In genomic region chr5:84696651-84697050, GRCh38 we compare ENCODE assay signal across 30 cellular contexts.
A peak's percentile ranks its signal among the peaks of the same experiment; 100 is the strongest.
DNase-seq lines count a peak whose midpoint lies in the region; ATAC-seq and TF ChIP-seq lines count a peak whose summit lies in the region.
"Had no signal": no experiment of that assay in that cellular context is flagged by ENCODE, and none has a peak within 500 bp of the region (broad histone marks: within the 10 kb centered on the region; RNA-seq: fewer than 3 reads in every experiment).

No MANE protein-coding gene starts in this region.

- H3K27ac Mint-ChIP-seq in CD4-positive, alpha-beta memory T cell = no peak overlapping the region
- H3K27ac Mint-ChIP-seq in neural progenitor cell = no peak overlapping the region
- H3K27ac Mint-ChIP-seq: activated naive CD4-positive, alpha-beta T cell treated with anti-CD3 and anti-CD28 coated beads, Interleukin-2, amount 50 U/mL, for 24 hours; activated T-helper 2 cell treated with anti-CD3 and anti-CD28 coated beads, Interferon-gamma antibody, Interleukin-2, Interleukin-4, amounts not matched to agents 10 μg/mL and 5 μg/mL and 100 μg/mL, durations not matched to agents 14 hours and 24 hours and 36 hours; CD8-positive, alpha-beta T cell; dendritic cell treated with granulocyte-macrophage colony-stimulating factor and Interleukin-4, amounts not matched to agents 40 ng/mL and 50 ng/mL, for 4 days; nephron progenitor cell; T-cell had no signal

- H3K27me3 ChIP-seq in AG04450 (ENCODE audit: control insufficient read depth, insufficient read depth, low read length) (no peaks in the 10 kb centered on the region), RWPE2 (ENCODE audit: insufficient read depth, poor library complexity, severe bottlenecking) (no peaks in the 10 kb centered on the region), neural progenitor cell (no peaks in the 10 kb centered on the region)
- no peaks in the 10 kb centered on the region for H3K27me3 ChIP-seq in CD4-positive, alpha-beta memory T cell (ENCODE audit: insufficient read depth, low read length)
- H3K27me3 ChIP-seq: pancreas, Peyer's patch, stomach, tibial artery had no signal

- no peaks in the 10 kb centered on the region; the same call in 1 of the 2 replicates for H3K36me3 ChIP-seq in RWPE2 (ENCODE audit: low read depth)
- no peaks in the 10 kb centered on the region for H3K36me3 ChIP-seq in CD4-positive, alpha-beta memory T cell (ENCODE audit: insufficient read depth, low read length)
- no peaks in the 10 kb centered on the region for H3K36me3 ChIP-seq in neural progenitor cell
- H3K36me3 ChIP-seq: lower lobe of right lung, pancreas, Peyer's patch, stomach, tibial artery had no signal

- TF ChIP-seq CTCF in AG04450 (IDR thresholded peaks at IDR 0.05; ENCODE audit: low read depth, low read length) (no peak), RWPE2 (IDR thresholded peaks at IDR 0.05; ENCODE audit: poor library complexity, severe bottlenecking) (no peak), fibroblast of mammary gland (conservative IDR thresholded peaks at IDR 0.05; ENCODE audit: control insufficient read depth, insufficient read depth, low read depth, low read length) (no peak), neural progenitor cell (IDR thresholded peaks at IDR 0.05) (no peak)

- no peak overlapping the region for H2AFZ ChIP-seq in neural progenitor cell (replicated peaks)

- H3K9ac ChIP-seq in neural progenitor cell = no peak overlapping the region

- POLR2A ChIA-PET in AG04450 (lab: Yijun Ruan, JAX) = no interaction called here
- POLR2A ChIA-PET in CD4-positive, alpha-beta memory T cell (lab: Charles Lee; ENCODE audit: partially characterized antibody) = interaction anchor here (0.6 kb wide), 1 partner anchor 626 kb away, joined by 3 read pairs; no protein-coding TSS in a partner anchor

- no peak overlapping the region for H3K4me2 ChIP-seq in neural progenitor cell

- H3K4me1 Mint-ChIP-seq in CD4-positive, alpha-beta memory T cell = no peaks in the 10 kb centered on the region
- H3K4me1 Mint-ChIP-seq in neural progenitor cell = no peaks in the 10 kb centered on the region
- H3K4me1 Mint-ChIP-seq: activated naive CD4-positive, alpha-beta T cell treated with anti-CD3 and anti-CD28 coated beads, Interleukin-2, amount 50 U/mL, for 24 hours; T-cell had no signal

- H3K4me1 ChIP-seq in RWPE2 (ENCODE audit: insufficient read depth, poor library complexity, severe bottlenecking) (peaks cover 9% of the 10 kb centered on the region), neural progenitor cell (no peaks in the 10 kb centered on the region)
- H3K4me1 ChIP-seq in CD4-positive, alpha-beta memory T cell (ENCODE audit: insufficient read depth, low read length) = no peaks in the 10 kb centered on the region
- H3K4me1 ChIP-seq: lower lobe of right lung, pancreas, Peyer's patch, stomach, tibial artery had no signal

- CTCF ChIA-PET in AG04450 (lab: Charles Lee) = no interaction called here
- CTCF ChIA-PET in CD4-positive, alpha-beta memory T cell (lab: Charles Lee; ENCODE audit: partially characterized antibody) = no interaction called here

- no peaks in the 10 kb centered on the region for H3K36me3 Mint-ChIP-seq in CD4-positive, alpha-beta memory T cell
- no peaks in the 10 kb centered on the region for H3K36me3 Mint-ChIP-seq in neural progenitor cell
- H3K36me3 Mint-ChIP-seq: activated naive CD4-positive, alpha-beta T cell treated with anti-CD3 and anti-CD28 coated beads, Interleukin-2, amount 50 U/mL, for 24 hours; CD8-positive, alpha-beta T cell; T-cell had no signal

- no peaks in the 10 kb centered on the region for H3K79me2 ChIP-seq in neural progenitor cell (ENCODE audit: low read depth)

- peaks cover 0 to 20% (median 11%) of the 10 kb centered on the region in 8 donors for H3K9me3 Mint-ChIP-seq in CD4-positive, alpha-beta memory T cell
- H3K9me3 Mint-ChIP-seq in neural progenitor cell = peaks cover 26% of the 10 kb centered on the region
- H3K9me3 Mint-ChIP-seq: activated naive CD4-positive, alpha-beta T cell treated with anti-CD3 and anti-CD28 coated beads, Interleukin-2, amount 50 U/mL, for 24 hours; CD8-positive, alpha-beta T cell had no signal

- DNase-seq in AG04450 (ENCODE audit: low read depth, low spot score) (peak; percentile 0), LHCN-M2 (ENCODE audit: low read depth) (peak; percentile 33), RWPE2 (ENCODE audit: low spot score) (peak; percentile 79), fibroblast of mammary gland (ENCODE audit: low read depth) (peak; percentile 9), left colon (no peak), NCI-H1092 treated with DMSO at 0.1 percent for 48 hours (lab: John Stamatoyannopoulos, UW) (no peak), neural progenitor cell (ENCODE audit: low spot score) (no peak)
- no peak for DNase-seq in CD4-positive, alpha-beta memory T cell
- DNase-seq: activated CD4-positive, alpha-beta T cell treated with anti-CD3 and anti-CD28 coated beads, Interleukin-2, amount 50 U/mL, for 48 hours; caudate nucleus; CD8-positive, alpha-beta T cell; HCEC 1CT; Karpas-422; kidney; lower lobe of right lung; mucosa of descending colon; NCI-H1048; NCI-H187; NCI-H524 treated with DMSO at 0.1 percent for 48 hours; nephron progenitor cell; pancreas; Peyer's patch; stimulated activated CD4-positive, alpha-beta T cell treated with anti-CD3 and anti-CD28 coated beads, Interleukin-2, amount 100 ng/mL, for 24 hours; stomach; T-cell; tibial artery had no signal

- H3K4me3 Mint-ChIP-seq in CD4-positive, alpha-beta memory T cell = no peak overlapping the region
- no peak overlapping the region for H3K4me3 Mint-ChIP-seq in neural progenitor cell
- H3K4me3 Mint-ChIP-seq: activated naive CD4-positive, alpha-beta T cell treated with anti-CD3 and anti-CD28 coated beads, Interleukin-2, amount 50 U/mL, for 24 hours; CD8-positive, alpha-beta T cell; dendritic cell treated with granulocyte-macrophage colony-stimulating factor and Interleukin-4, amounts not matched to agents 40 ng/mL and 50 ng/mL, for 4 days; nephron progenitor cell; T-cell had no signal

- H3K9me3 ChIP-seq in AG04450 (ENCODE audit: control insufficient read depth, insufficient read depth, low read length) (no peaks in the 10 kb centered on the region), RWPE2 (ENCODE audit: severe bottlenecking) (no peaks in the 10 kb centered on the region), neural progenitor cell (ENCODE audit: low read depth) (no peaks in the 10 kb centered on the region)
- H3K9me3 ChIP-seq in CD4-positive, alpha-beta memory T cell (ENCODE audit: control insufficient read depth in 1 of 2, low read length in 2 of 2) = peaks cover 0 to 4% of the 10 kb centered on the region in 2 donors
- H3K9me3 ChIP-seq: mucosa of descending colon, pancreas, Peyer's patch, tibial artery had no signal

- no peaks in the 10 kb centered on the region for H3K27me3 Mint-ChIP-seq in CD4-positive, alpha-beta memory T cell
- peaks cover 2% of the 10 kb centered on the region for H3K27me3 Mint-ChIP-seq in neural progenitor cell (ENCODE audit: insufficient read depth, low read depth)
- H3K27me3 Mint-ChIP-seq: dendritic cell treated with granulocyte-macrophage colony-stimulating factor and Interleukin-4, amounts not matched to agents 40 ng/mL and 50 ng/mL, for 4 days; T-cell had no signal

- H3F3A ChIP-seq in neural progenitor cell (ENCODE audit: low read depth) = no peaks in the 10 kb centered on the region

- peak; percentile 97 for ATAC-seq in RWPE2 (ENCODE audit: low read depth)
- no peak for ATAC-seq in left colon
- ATAC-seq: activated CD4-positive, CD25-positive, alpha-beta regulatory T cell treated with anti-CD3 and anti-CD28 coated beads, Interleukin-2, amount 50 U/mL, for 24 hours; CD8-positive, alpha-beta T cell; lower lobe of right lung; mucosa of descending colon; pancreas; T-cell had no signal

- H3K4me3 ChIP-seq in AG04450 (ENCODE audit: low read depth, low read length) (no peak overlapping the region), RWPE2 (ENCODE audit: severe bottlenecking) (no peak overlapping the region), fibroblast of mammary gland (ENCODE audit: control insufficient read depth, low read depth, low read length) (no peak overlapping the region), neural progenitor cell (no peak overlapping the region)
- H3K4me3 ChIP-seq in CD4-positive, alpha-beta memory T cell (ENCODE audit: low read length in 2 of 2) = no peak overlapping the region
- H3K4me3 ChIP-seq: lower lobe of right lung, mucosa of descending colon, pancreas, Peyer's patch, stomach, tibial artery had no signal

- H3K27ac ChIP-seq in AG04450 (ENCODE audit: low read depth, low read length) (no peak overlapping the region), RWPE2 (ENCODE audit: poor library complexity, severe bottlenecking) (peak overlapping the region; percentile 57), neural progenitor cell (no peak overlapping the region)
- no peak overlapping the region for H3K27ac ChIP-seq in CD4-positive, alpha-beta memory T cell (ENCODE audit: low read depth, low read length)
- H3K27ac ChIP-seq: lower lobe of right lung, pancreas, Peyer's patch, stomach, tibial artery had no signal

- intact Hi-C loops in CD4-positive, alpha-beta memory T cell (cut with micrococcal nuclease) = no loop called here
- intact Hi-C loops in left colon (cut with DNase I, micrococcal nuclease) = no loop called here

- H4K20me1 ChIP-seq in neural progenitor cell (ENCODE audit: low read depth) = no peaks in the 10 kb centered on the region

Comparison
In these comparisons a context has a peak if more than half of its experiments do, and no peak if none do; other contexts are left out.
1. DNase-seq: peak in AG04450 (single experiment), LHCN-M2 (single experiment), RWPE2 (single experiment) and fibroblast of mammary gland (single experiment); none in CD4-positive, alpha-beta memory T cell (0 of 5), left colon (0 of 2), NCI-H1092 treated with DMSO at 0.1 percent for 48 hours (single experiment) and neural progenitor cell (single experiment).